In the genomic region with DNA sequence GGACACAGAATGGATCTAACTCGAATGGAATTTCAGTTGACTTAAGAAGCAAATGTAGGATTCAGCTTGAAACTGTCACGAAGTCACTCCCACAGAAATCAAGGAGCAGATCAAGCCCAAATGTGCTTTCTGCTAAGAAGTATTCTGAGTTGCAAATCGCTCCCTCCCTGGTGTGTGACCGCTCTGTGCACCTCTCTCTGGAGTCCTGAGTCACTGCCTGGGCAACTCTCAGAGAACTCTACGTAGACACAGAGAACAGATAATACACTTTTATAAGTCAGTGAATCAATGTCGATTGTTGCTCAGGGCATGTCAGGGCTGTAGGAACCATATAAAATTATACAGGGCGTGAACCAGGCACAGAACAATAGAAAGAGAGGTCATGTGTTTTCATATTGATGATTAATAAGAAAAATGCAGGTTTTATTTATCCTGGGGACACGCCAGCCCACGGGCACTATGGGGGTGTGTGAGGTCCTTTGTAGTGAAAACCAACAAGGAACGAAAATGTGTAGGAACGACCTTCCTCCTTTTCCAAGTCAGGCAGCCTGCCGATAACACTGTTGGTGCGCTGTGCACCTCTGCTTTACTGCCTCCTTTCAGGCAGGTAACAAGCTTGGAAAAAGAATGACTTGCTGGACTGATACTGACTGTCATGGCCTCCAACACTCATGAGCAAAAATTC, we compare ENCODE assay signal across 26 cellular contexts.
DNase-seq lines count a peak whose midpoint lies in the region; ATAC-seq, FAIRE-seq and TF ChIP-seq lines count a peak whose summit lies in the region.
"Had no signal": no experiment of that assay in that cellular context is flagged by ENCODE, and none has a peak within 500 bp of the region (broad histone marks: within the 10 kb centered on the region; RNA-seq: fewer than 3 reads in every experiment).

No MANE protein-coding gene starts in this region.

- H3K4me3 ChIP-seq in BJ (ENCODE audit: low read depth, low read length) (no peak overlapping the region), esophagus (ENCODE audit: low read depth in 1 of 2, low read length in 2 of 2) (no peak overlapping the region), mucosa of stomach (ENCODE audit: low read length) (no peak overlapping the region)
- H3K4me3 ChIP-seq: gastrocnemius medialis, HAP-1 had no signal

- no peak overlapping the region for H3K4me3 Mint-ChIP-seq in effector memory CD8-positive, alpha-beta T cell
- H3K4me3 Mint-ChIP-seq: activated naive CD4-positive, alpha-beta T cell treated with anti-CD3 and anti-CD28 coated beads, Interleukin-2, amount 50 U/mL, for 24 hours; activated T-cell treated with anti-CD3 and anti-CD28 coated beads, Interleukin-2, amount 50 U/mL, for 72 hours; CD4-positive, alpha-beta T cell; endodermal cell; naive B cell had no signal

- H3K36me3 ChIP-seq in BJ (ENCODE audit: control insufficient read depth, insufficient read depth, low read length) (no peaks in the 10 kb centered on the region), esophagus (ENCODE audit: control insufficient read depth in 2 of 2, insufficient read depth in 2 of 2, low read length in 1 of 2) (no peaks in the 10 kb centered on the region), mucosa of stomach (ENCODE audit: control insufficient read depth, insufficient read depth, low read length) (no peaks in the 10 kb centered on the region)
- H3K36me3 ChIP-seq: gastrocnemius medialis, HAP-1 had no signal

- H3K9me3 ChIP-seq in esophagus (ENCODE audit: control insufficient read depth in 2 of 2, insufficient read depth in 1 of 2, low read depth in 1 of 2, low read length in 1 of 2): no peaks in the 10 kb centered on the region
- no peaks in the 10 kb centered on the region for H3K9me3 ChIP-seq in mucosa of stomach (ENCODE audit: control insufficient read depth, low read length)
- H3K9me3 ChIP-seq: gastrocnemius medialis, HAP-1 had no signal

- CTCF ChIA-PET in BJ (lab: Yijun Ruan, JAX): no interaction called here

- H3K36me3 Mint-ChIP-seq in effector memory CD8-positive, alpha-beta T cell (ENCODE audit: insufficient read depth): peaks cover 2% of the 10 kb centered on the region
- H3K36me3 Mint-ChIP-seq: activated naive CD4-positive, alpha-beta T cell treated with anti-CD3 and anti-CD28 coated beads, Interleukin-2, amount 50 U/mL, for 24 hours; naive B cell had no signal

- no peaks in the 10 kb centered on the region for H3K9me3 Mint-ChIP-seq in effector memory CD8-positive, alpha-beta T cell
- H3K9me3 Mint-ChIP-seq: activated naive CD4-positive, alpha-beta T cell treated with anti-CD3 and anti-CD28 coated beads, Interleukin-2, amount 50 U/mL, for 24 hours; activated T-cell treated with anti-CD3 and anti-CD28 coated beads, Interleukin-2, amount 50 U/mL, for 72 hours; CD4-positive, alpha-beta T cell; endodermal cell had no signal

- DNase-seq in BJ (ENCODE audit: low read depth): peak; percentile 76
- no peak for DNase-seq in HTR-8/SVneo (ENCODE audit: insufficient read length, low spot score)
- no peak for DNase-seq in COR-L47 (lab: John Stamatoyannopoulos, UW)
- no peak for DNase-seq in effector memory CD8-positive, alpha-beta T cell
- DNase-seq in activated effector memory CD4-positive, alpha-beta T cell treated with Interleukin-2 at 50 U/mL for 16 hours: no peak
- DNase-seq: activated T-cell treated with anti-CD3 and anti-CD28 coated beads, Interleukin-2, amount 50 U/mL, for 72 hours; CD4-positive, alpha-beta T cell; cerebellar nuclear complex; DMS79 treated with DMSO at 0.1 percent for 48 hours; endodermal cell; gastrocnemius medialis; kidney; naive B cell; NCI-H1105; NCI-H2107; NCI-H524; right cardiac atrium; T1000 had no signal

- POLR2A ChIA-PET in BJ (lab: Charles Lee): no interaction called here

- H3K9ac ChIP-seq in mucosa of stomach (ENCODE audit: low read length): peak overlapping the region; percentile 25

- FAIRE-seq in HTR-8/SVneo (lab: Jason Lieb, UNC): peak; percentile 16
- FAIRE-seq: astrocyte, kidney had no signal

- peak overlapping the region; percentile 76 to 92 for H3K27ac ChIP-seq in esophagus (ENCODE audit: low read depth in 2 of 2, low read length in 1 of 2)
- H3K27ac ChIP-seq: gastrocnemius medialis had no signal

- peaks cover 24 to 32% of the 10 kb centered on the region in 2 donors for H3K27me3 Mint-ChIP-seq in effector memory CD8-positive, alpha-beta T cell

- WGBS in esophagus, 2 donors: 44 to 61% methylated on average over 13 of the region's 13 CpGs

- H3K27ac Mint-ChIP-seq in effector memory CD8-positive, alpha-beta T cell: no peak overlapping the region
- H3K27ac Mint-ChIP-seq: activated naive CD4-positive, alpha-beta T cell treated with anti-CD3 and anti-CD28 coated beads, Interleukin-2, amount 50 U/mL, for 24 hours; activated T-cell treated with anti-CD3 and anti-CD28 coated beads, Interleukin-2, amount 50 U/mL, for 72 hours; CD4-positive, alpha-beta T cell; endodermal cell; naive B cell had no signal

- no peaks in the 10 kb centered on the region for H3K4me1 Mint-ChIP-seq in effector memory CD8-positive, alpha-beta T cell (ENCODE audit: low read depth in 2 of 2)
- H3K4me1 Mint-ChIP-seq: activated naive CD4-positive, alpha-beta T cell treated with anti-CD3 and anti-CD28 coated beads, Interleukin-2, amount 50 U/mL, for 24 hours; naive B cell had no signal

- ATAC-seq in HG03469 (IDR thresholded peaks at IDR 0.05; ENCODE audit: unreplicated experiment): no peak
- no peak for ATAC-seq in effector memory CD8-positive, alpha-beta T cell (replicated peaks)
- ATAC-seq: activated CD4-positive, CD25-positive, alpha-beta regulatory T cell treated with anti-CD3 and anti-CD28 coated beads, Interleukin-2, amount 50 U/mL, for 24 hours; activated T-cell treated with anti-CD3 and anti-CD28 coated beads, Interleukin-2, amount 50 U/mL, for 72 hours; gastrocnemius medialis; right cardiac atrium; SK-N-SH treated with all-trans-retinoic acid at 6 μM for 48 hours had no signal

- H3K27me3 ChIP-seq in BJ (ENCODE audit: control insufficient read depth, insufficient read depth, low read length): no peaks in the 10 kb centered on the region
- H3K27me3 ChIP-seq in esophagus (ENCODE audit: control insufficient read depth in 1 of 2, insufficient read depth in 2 of 2, low read length in 2 of 2): no peaks in the 10 kb centered on the region
- H3K27me3 ChIP-seq in mucosa of stomach (ENCODE audit: control insufficient read depth, insufficient read depth, low read length): no peaks in the 10 kb centered on the region
- H3K27me3 ChIP-seq: gastrocnemius medialis had no signal

- TF ChIP-seq CTCF in BJ (IDR thresholded peaks at IDR 0.05; ENCODE audit: insufficient read depth, low read depth, low read length): no peak

- peaks cover 2% of the 10 kb centered on the region in 2 donors for H3K4me1 ChIP-seq in esophagus (ENCODE audit: control insufficient read depth in 2 of 2, insufficient read depth in 2 of 2, low read length in 1 of 2)
- peaks cover 60% of the 10 kb centered on the region for H3K4me1 ChIP-seq in mucosa of stomach (ENCODE audit: control insufficient read depth, insufficient read depth, low read length)
- H3K4me1 ChIP-seq: gastrocnemius medialis, HAP-1 had no signal
